Comparison of ENCODE assay signal across 10 cellular contexts in genomic region chr10:22693371-22693784, GRCh38. TPM values are rescaled to one million over a fixed set of nuclear protein-coding genes. Genes with fewer than 3 reads are reported as not detected.
DNase-seq lines count a peak whose midpoint lies in the region; ATAC-seq and TF ChIP-seq lines count a peak whose summit lies in the region.
"Had no signal": no experiment of that assay in that cellular context is flagged by ENCODE, and none has a peak within 500 bp of the region (broad histone marks: within the 10 kb centered on the region; RNA-seq: fewer than 3 reads in every experiment).

No MANE protein-coding gene starts in this region.

- H3K14ac ChIP-seq in mesenchymal stem cell (ENCODE audit: low read length in 2 of 2), result no peak overlapping the region

- H3K79me1 ChIP-seq in mesenchymal stem cell (replicated peaks; ENCODE audit: low read length, poor library complexity, severe bottlenecking), result peaks cover 18% of the 10 kb centered on the region

- no peak overlapping the region for H2BK5ac ChIP-seq in mesenchymal stem cell (ENCODE audit: low read depth, low read length, poor library complexity, severe bottlenecking)

- no peak overlapping the region for H3K4ac ChIP-seq in mesenchymal stem cell (ENCODE audit: low read depth in 1 of 2, low read length in 2 of 2)

- no peaks in the 10 kb centered on the region for H3K36me3 ChIP-seq in mesenchymal stem cell (ENCODE audit: control insufficient read depth in 1 of 2, insufficient read depth in 2 of 2, low read depth in 1 of 2, low read length in 2 of 2)
- H3K36me3 ChIP-seq in SJCRH30, result no peaks in the 10 kb centered on the region
- H3K36me3 ChIP-seq in testis (ENCODE audit: low read depth, missing control alignments), result no peaks in the 10 kb centered on the region
- H3K36me3 ChIP-seq: thoracic aorta had no signal

- H4K91ac ChIP-seq in mesenchymal stem cell (ENCODE audit: low read length), result no peak overlapping the region

- H3K27ac ChIP-seq in mesenchymal stem cell (ENCODE audit: low read length, poor library complexity, severe bottlenecking) (no peak overlapping the region), SJCRH30 (no peak overlapping the region), testis (no peak overlapping the region)
- H3K27ac ChIP-seq: thoracic aorta had no signal

- peak overlapping the region; percentile 62 for H3K27ac Mint-ChIP-seq in activated CD4-positive, alpha-beta T cell treated with anti-CD3 and anti-CD28 coated beads, Interleukin-2, amount 10 ng/mL, durations not matched to agents 7 days and 5 days

- DNase-seq in HFF-Myc (ENCODE audit: extremely low read depth, low read depth), result peak; percentile 58
- DNase-seq in activated CD4-positive, alpha-beta T cell treated with anti-CD3 and anti-CD28 coated beads, Interleukin-2, amount 10 ng/mL, durations not matched to agents 7 days and 5 days, result no peak
- DNase-seq in mesenchymal stem cell, result peak; percentile 77
- no peak for DNase-seq in SJCRH30
- DNase-seq in testis, result no peak

- peak overlapping the region; percentile 31 for H3K9ac ChIP-seq in mesenchymal stem cell (ENCODE audit: low read length)

- no peaks in the 10 kb centered on the region for H3K9me3 Mint-ChIP-seq in activated CD4-positive, alpha-beta T cell treated with anti-CD3 and anti-CD28 coated beads, Interleukin-2, amount 10 ng/mL, durations not matched to agents 7 days and 5 days

- no peak overlapping the region for H2BK15ac ChIP-seq in mesenchymal stem cell (ENCODE audit: low read depth, poor library complexity, severe bottlenecking)

- H3K4me1 ChIP-seq in mesenchymal stem cell (ENCODE audit: control insufficient read depth, insufficient read depth, low read depth, low read length) (peaks cover 3% of the 10 kb centered on the region), SJCRH30 (no peaks in the 10 kb centered on the region), testis (peaks cover 3% of the 10 kb centered on the region)

- no peak overlapping the region for H2BK120ac ChIP-seq in mesenchymal stem cell (ENCODE audit: low read depth, low read length)

- no peak overlapping the region for H3K18ac ChIP-seq in mesenchymal stem cell (ENCODE audit: low read depth in 1 of 2, low read length in 2 of 2)

- H3K23ac ChIP-seq in mesenchymal stem cell (ENCODE audit: low read length in 2 of 2), result no peak overlapping the region

- no peak overlapping the region for H2BK12ac ChIP-seq in mesenchymal stem cell (ENCODE audit: low read length in 2 of 2)

- no peak for TF ChIP-seq POLR2A in testis (IDR thresholded peaks at IDR 0.05)

- peaks cover 73% of the 10 kb centered on the region for H3K4me1 Mint-ChIP-seq in activated CD4-positive, alpha-beta T cell treated with anti-CD3 and anti-CD28 coated beads, Interleukin-2, amount 10 ng/mL, durations not matched to agents 7 days and 5 days

- intact Hi-C loops in testis (cut with DNase I; ENCODE audit: low total_unique reads), result no loop called here

- H4K8ac ChIP-seq in mesenchymal stem cell (ENCODE audit: low read length), result no peak overlapping the region

- POLR2A ChIA-PET in activated CD4-positive, alpha-beta T cell treated with anti-CD3 and anti-CD28 coated beads, Interleukin-2, amount 10 ng/mL, durations not matched to agents 7 days and 5 days (lab: Charles Lee), result no interaction called here

- no peaks in the 10 kb centered on the region for H3K27me3 ChIP-seq in mesenchymal stem cell (ENCODE audit: control insufficient read depth in 1 of 2, insufficient read depth in 1 of 2, low read length in 2 of 2)
- H3K27me3 ChIP-seq in SJCRH30, result no peaks in the 10 kb centered on the region
- no peaks in the 10 kb centered on the region for H3K27me3 ChIP-seq in testis

- no peak overlapping the region for H2AFZ ChIP-seq in mesenchymal stem cell (ENCODE audit: low read depth, low read length)

- 52% methylated on average over 3 of the region's 5 CpGs for WGBS in mesenchymal stem cell
- 78 to 87% methylated on average over 5 of the region's 5 CpGs for WGBS in testis, 2 donors

- H3K4me2 ChIP-seq in mesenchymal stem cell (ENCODE audit: low read length, poor library complexity, severe bottlenecking), result no peak overlapping the region

- no peak overlapping the region for H3K4me3 Mint-ChIP-seq in activated CD4-positive, alpha-beta T cell treated with anti-CD3 and anti-CD28 coated beads, Interleukin-2, amount 10 ng/mL, durations not matched to agents 7 days and 5 days
- H3K4me3 Mint-ChIP-seq: neural crest cell had no signal

- H3K4me3 ChIP-seq in HFF-Myc (replicated peaks; ENCODE audit: low read depth, low read length) (no peak overlapping the region), mesenchymal stem cell (ENCODE audit: insufficient read depth in 1 of 2, low read depth in 1 of 2, low read length in 2 of 2) (peak overlapping the region in 1 of 2 experiments; percentile 25), SJCRH30 (no peak overlapping the region), testis (no peak overlapping the region)
- H3K4me3 ChIP-seq: thoracic aorta had no signal

- H3K9me3 ChIP-seq in mesenchymal stem cell (ENCODE audit: control insufficient read depth, low read length), result no peaks in the 10 kb centered on the region
- no peaks in the 10 kb centered on the region; the same call in 1 of the 2 replicates for H3K9me3 ChIP-seq in SJCRH30 (replicated peaks)
- H3K9me3 ChIP-seq in testis, result no peaks in the 10 kb centered on the region
- H3K9me3 ChIP-seq: thoracic aorta had no signal

- CTCF ChIA-PET in activated CD4-positive, alpha-beta T cell treated with anti-CD3 and anti-CD28 coated beads, Interleukin-2, amount 10 ng/mL, durations not matched to agents 7 days and 5 days (lab: Charles Lee), result interaction anchor here (0.8 to 0.9 kb wide), 2 partner anchors 9 to 16 kb away, joined by 4 read pairs; no protein-coding TSS in a partner anchor

- no peak overlapping the region for H2AK5ac ChIP-seq in mesenchymal stem cell (ENCODE audit: low read length, severe bottlenecking)

- H3K36me3 Mint-ChIP-seq in activated CD4-positive, alpha-beta T cell treated with anti-CD3 and anti-CD28 coated beads, Interleukin-2, amount 10 ng/mL, durations not matched to agents 7 days and 5 days (ENCODE audit: low read depth), result peaks cover 35% of the 10 kb centered on the region

- no peaks in the 10 kb centered on the region for H3K27me3 Mint-ChIP-seq in activated CD4-positive, alpha-beta T cell treated with anti-CD3 and anti-CD28 coated beads, Interleukin-2, amount 10 ng/mL, durations not matched to agents 7 days and 5 days

- no peak for TF ChIP-seq CTCF in HFF-Myc (IDR thresholded peaks at IDR 0.05; ENCODE audit: low read depth, low read length, missing control alignments)
- TF ChIP-seq CTCF in testis (IDR thresholded peaks at IDR 0.05), result no peak

- ATAC-seq in GM18498 (IDR thresholded peaks at IDR 0.05; ENCODE audit: unreplicated experiment), result peak; percentile 57
- ATAC-seq in HG03521 (IDR thresholded peaks at IDR 0.05; ENCODE audit: unreplicated experiment), result no peak
- ATAC-seq in HG02973 (IDR thresholded peaks at IDR 0.05; ENCODE audit: unreplicated experiment), result no peak

RNA-seq across cellular contexts. Expression of gene PIP4K2A, which starts 21.0 kb away (rescaled TPM):
- total RNA-seq in activated CD4-positive, alpha-beta T cell treated with anti-CD3 and anti-CD28 coated beads, Interleukin-2, amount 10 ng/mL, durations not matched to agents 7 days and 5 days, result 100 to 1,000 TPM; 161 to 163 TPM
- 53.7 TPM for polyA plus RNA-seq in mesenchymal stem cell (2013, experiment 1 of 2)
- 51.9 TPM for polyA plus RNA-seq in mesenchymal stem cell (2013, experiment 2 of 2)
- total RNA-seq in SJCRH30 (2014; rRNA removed; shearing (Covaris generic)), result 23.2 and 27.9 TPM in 2 replicates
- 10 to 100 TPM; 12.6 to 15.8 TPM for total RNA-seq in testis
- polyA plus RNA-seq in testis (ENCODE audit: insufficient read depth, low read depth, low replicate concordance), result 26.0 TPM

Comparison
In these comparisons a context has a peak if more than half of its experiments do, and no peak if none do; other contexts are left out.
1. DNase-seq: peak in HFF-Myc (single experiment) and mesenchymal stem cell (single experiment); none in activated CD4-positive, alpha-beta T cell treated with anti-CD3 and anti-CD28 coated beads, Interleukin-2, amount 10 ng/mL, durations not matched to agents 7 days and 5 days (single experiment), SJCRH30 (0 of 2) and testis (single experiment).